Comparison of ENCODE assay signal across 1 cellular context in genomic region chr10:92242380-92242779, GRCh38.
TF ChIP-seq lines count a peak whose summit lies in the region.

No MANE protein-coding gene starts in this region.

TF ChIP-seq in WTC11, 78 proteins besides CTCF, POLR2A, EP300 and RAD21 (continued from another document):
- TF ChIP-seq EMX1 (CRISPR knock-in tag; IDR thresholded peaks at IDR 0.05), result no peak
- no peak for TF ChIP-seq ATF6 (CRISPR knock-in tag; IDR thresholded peaks at IDR 0.05)
- TF ChIP-seq SMAD4 (CRISPR knock-in tag; IDR thresholded peaks at IDR 0.05), result no peak
- TF ChIP-seq TEAD1 (CRISPR knock-in tag; IDR thresholded peaks at IDR 0.05), result no peak
- TF ChIP-seq, protein P1, sequence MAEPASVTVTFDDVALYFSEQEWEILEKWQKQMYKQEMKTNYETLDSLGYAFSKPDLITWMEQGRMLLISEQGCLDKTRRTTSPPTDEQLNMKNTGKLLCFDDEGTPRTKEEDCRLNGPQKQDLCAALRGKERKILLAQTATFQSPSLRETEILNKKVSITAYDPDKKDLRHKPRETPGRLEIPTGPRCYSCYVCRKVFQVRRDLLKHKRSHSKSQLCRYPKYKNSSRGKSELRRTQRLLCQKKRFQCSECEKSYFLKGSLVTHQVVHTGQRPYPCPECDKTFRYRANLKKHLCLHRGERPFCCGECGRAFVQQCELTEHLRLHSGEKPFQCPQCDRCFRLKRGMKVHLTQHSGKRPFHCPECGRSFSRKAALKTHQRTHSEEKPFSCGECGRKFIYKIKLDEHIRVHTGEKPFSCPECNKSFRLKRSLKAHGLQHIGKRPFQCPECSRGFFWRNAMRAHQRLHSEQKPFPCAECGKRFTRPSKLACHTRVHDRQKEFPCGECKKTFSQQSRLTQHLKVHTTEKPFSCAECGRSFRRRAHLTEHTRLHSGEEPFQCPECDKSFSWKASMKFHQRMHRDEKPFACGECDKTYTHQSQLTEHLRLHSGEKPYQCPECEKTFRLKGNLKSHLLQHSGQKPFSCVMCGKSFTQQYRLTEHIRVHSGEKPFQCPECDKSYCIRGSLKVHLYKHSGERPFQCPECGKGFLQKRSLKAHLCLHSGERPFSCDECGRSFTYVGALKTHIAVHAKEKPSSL (CRISPR knock-in tag; conservative IDR thresholded peaks at IDR 0.05), result no peak
